Comparison of ENCODE assay signal across 8 cellular contexts in genomic region chr15:83106994-83107840, GRCh38. TPM values are rescaled to one million over a fixed set of nuclear protein-coding genes. Genes with fewer than 3 reads are reported as not detected.
DNase-seq lines count a peak whose midpoint lies in the region.

Gene TM6SF1, plus strand, starts transcription at chr15:83107645. Its CDS starts 36 bp downstream, at chr15:83107681.

- H3K27me3 ChIP-seq in adipocyte (replicated peaks; ENCODE audit: control insufficient read depth, insufficient read depth, low read length) (peaks cover 38% of the 10 kb centered on the region), iPS DF 6.9 (ENCODE audit: control insufficient read depth, insufficient read depth, low read length) (peaks cover 11% of the 10 kb centered on the region; the same call in 1 of the 2 replicates)

- no CpG with 5 or more reads among the region's 97 CpGs for WGBS in iPS DF 6.9 (ENCODE audit: insufficient coverage, insufficient read length)

- no peaks in the 10 kb centered on the region for H3K4me1 ChIP-seq in adipocyte (ENCODE audit: control insufficient read depth, insufficient read depth, low read length)
- H3K4me1 ChIP-seq in iPS DF 6.9 (ENCODE audit: control insufficient read depth, insufficient read depth, low read length) = peaks cover 5% of the 10 kb centered on the region; the same call in 1 of the 2 replicates

- H3K27ac ChIP-seq in iPS DF 6.9 (ENCODE audit: low read length) = no peak within 1 kb of the TSS

- H3K9me3 ChIP-seq in adipocyte (ENCODE audit: control insufficient read depth, low read length) (no peaks in the 10 kb centered on the region), iPS DF 6.9 (ENCODE audit: control insufficient read depth, insufficient read depth, low read length) (no peaks in the 10 kb centered on the region)

- DNase-seq in NCI-H2227 (lab: John Stamatoyannopoulos, UW; ENCODE audit: unreplicated experiment) (peak; percentile 37), NCI-H2227 treated with DMSO at 0.1 percent for 48 hours (lab: John Stamatoyannopoulos, UW) (no peak), HuH-7.5 (ENCODE audit: low spot score) (peak; percentile 28), adipocyte (ENCODE audit: low read depth) (peak; percentile 55), iPS DF 6.9 (ENCODE audit: low read depth, low spot score) (no peak), skeletal muscle cell (ENCODE audit: low read depth) (no peak), mucosa of gallbladder (ENCODE audit: low spot score) (no peak)
- no peak for DNase-seq in stimulated activated naive CD4-positive, alpha-beta T cell (lab: John Stamatoyannopoulos, UW)

- H3K9ac ChIP-seq in adipocyte (ENCODE audit: low read length) = no peak within 1 kb of the TSS

- H3K4me3 ChIP-seq in adipocyte (ENCODE audit: low read length) = peak within 1 kb of the TSS; percentile 74
- peak within 1 kb of the TSS; percentile 64 for H3K4me3 ChIP-seq in iPS DF 6.9 (ENCODE audit: low read length)
- peak within 1 kb of the TSS; percentile 59 for H3K4me3 ChIP-seq in skeletal muscle cell (ENCODE audit: low read depth, low read length)

- no peaks in the 10 kb centered on the region for H3K36me3 ChIP-seq in adipocyte (ENCODE audit: control insufficient read depth, insufficient read depth, low read length, severe bottlenecking)
- H3K36me3 ChIP-seq in iPS DF 6.9 (ENCODE audit: control insufficient read depth, insufficient read depth, low read length) = no peaks in the 10 kb centered on the region

RNA-seq across cellular contexts. Expression of gene TM6SF1, which starts in this region (rescaled TPM):
- total RNA-seq in mucosa of gallbladder = 7.2 TPM

Comparison
In these comparisons a context has a peak if more than half of its experiments do, and no peak if none do; other contexts are left out.
1. DNase-seq: peak in NCI-H2227 (single experiment), HuH-7.5 (single experiment) and adipocyte (single experiment); none in NCI-H2227 treated with DMSO at 0.1 percent for 48 hours (single experiment), iPS DF 6.9 (single experiment), skeletal muscle cell (single experiment), mucosa of gallbladder (single experiment) and stimulated activated naive CD4-positive, alpha-beta T cell (0 of 6).
2. Peak in every context shown above with its lines, with median percentiles within 50 percentile points of each other: H3K4me3 ChIP-seq.